ENCODE assay signal across 12 cellular contexts in genomic region chr7:120731276-120731675, GRCh38.
DNase-seq lines count a peak whose midpoint lies in the region.
"Had no signal": no experiment of that assay in that cellular context is flagged by ENCODE, and none has a peak within 500 bp of the region (broad histone marks: within the 10 kb centered on the region; RNA-seq: fewer than 3 reads in every experiment).

No MANE protein-coding gene starts in this region.

- H3K14ac ChIP-seq in neuronal stem cell (ENCODE audit: low read length), result no peak overlapping the region

- H3K36me3 ChIP-seq in neuronal stem cell (replicated peaks in 1 of 2; ENCODE audit: control insufficient read depth in 2 of 2, insufficient read depth in 2 of 2, low read length in 2 of 2), result no peaks in the 10 kb centered on the region
- H3K36me3 ChIP-seq: BLaER1 treated with 17β-estradiol and CSF1 and Interleukin-3, amounts not matched to agents 10 nM and 100 nM; HAP-1 had no signal

- no peak overlapping the region for H2BK15ac ChIP-seq in neuronal stem cell (ENCODE audit: low read length)

- H2AFZ ChIP-seq in neuronal stem cell (ENCODE audit: low read length), result peak overlapping the region; percentile 32
- H2AFZ ChIP-seq: GM23248 had no signal

- no peak overlapping the region for H2BK120ac ChIP-seq in neuronal stem cell (ENCODE audit: low read depth, low read length)

- no peak overlapping the region for H3K4me2 ChIP-seq in neuronal stem cell (ENCODE audit: insufficient read depth, low read length, poor library complexity, severe bottlenecking)
- H3K4me2 ChIP-seq: BLaER1 treated with 17β-estradiol and CSF1 and Interleukin-3, amounts not matched to agents 10 nM and 100 nM had no signal

- no peak overlapping the region for H3K4ac ChIP-seq in neuronal stem cell (ENCODE audit: low read length)

- no peak overlapping the region for H2BK12ac ChIP-seq in neuronal stem cell (ENCODE audit: low read length)

- no peak overlapping the region for H2AK5ac ChIP-seq in neuronal stem cell (ENCODE audit: low read depth, low read length)

- no peaks in the 10 kb centered on the region for H3K27me3 ChIP-seq in neuronal stem cell (ENCODE audit: control insufficient read depth in 3 of 3, insufficient read depth in 3 of 3, low read depth in 1 of 3, low read length in 3 of 3)
- H3K27me3 ChIP-seq: BLaER1 treated with 17β-estradiol and CSF1 and Interleukin-3, amounts not matched to agents 10 nM and 100 nM had no signal

- in situ Hi-C loops in G401 (cut with HindIII; ENCODE audit: low sequenced_read_pairs), result no loop called here

- H3K23ac ChIP-seq in neuronal stem cell (ENCODE audit: low read depth, low read length, poor library complexity), result no peak overlapping the region

- no peak overlapping the region for H4K8ac ChIP-seq in neuronal stem cell (ENCODE audit: low read depth, low read length)

- no peaks in the 10 kb centered on the region for H3K9me3 ChIP-seq in neuronal stem cell (replicated peaks in 1 of 2; ENCODE audit: control insufficient read depth in 2 of 2, insufficient read depth in 1 of 2, low read depth in 1 of 2, low read length in 2 of 2)
- H3K9me3 ChIP-seq: BLaER1 treated with 17β-estradiol and CSF1 and Interleukin-3, amounts not matched to agents 10 nM and 100 nM; HAP-1 had no signal

- no peak overlapping the region for H2BK5ac ChIP-seq in neuronal stem cell (ENCODE audit: low read length)

- DNase-seq in DMS 273 (lab: John Stamatoyannopoulos, UW; ENCODE audit: unreplicated experiment) (peak; percentile 49), G401 (ENCODE audit: low spot score) (peak; percentile 98), cerebellar cortex (ENCODE audit: low spot score) (peak; percentile 98), neuronal stem cell (ENCODE audit: low spot score) (no peak), NCI-H2171 treated with DMSO at 0.1 percent for 48 hours (lab: John Stamatoyannopoulos, UW) (no peak), NCI-H345 treated with DMSO at 0.1 percent for 48 hours (lab: John Stamatoyannopoulos, UW; ENCODE audit: unreplicated experiment) (no peak)
- DNase-seq: Calu3; CD8-positive, alpha-beta T cell; GDM1; GM23248 had no signal

- H4K91ac ChIP-seq in neuronal stem cell (ENCODE audit: low read depth, low read length, poor library complexity), result no peak overlapping the region

- H3K4me3 ChIP-seq in neuronal stem cell (ENCODE audit: low read length in 2 of 2), result no peak overlapping the region
- H3K4me3 ChIP-seq: BLaER1 treated with 17β-estradiol and CSF1 and Interleukin-3, amounts not matched to agents 10 nM and 100 nM; GM23248; HAP-1 had no signal

- H3K4me1 ChIP-seq in neuronal stem cell (ENCODE audit: control insufficient read depth in 2 of 2, insufficient read depth in 1 of 2, low read depth in 1 of 2, low read length in 2 of 2), result peaks cover 0 to 2% of the 10 kb centered on the region in 2 donors
- H3K4me1 ChIP-seq: HAP-1 had no signal

- H3K18ac ChIP-seq in neuronal stem cell (ENCODE audit: low read length), result no peak overlapping the region

- no peak overlapping the region for H3K9ac ChIP-seq in neuronal stem cell (ENCODE audit: low read depth, low read length, poor library complexity)
- H3K9ac ChIP-seq: BLaER1 treated with 17β-estradiol and CSF1 and Interleukin-3, amounts not matched to agents 10 nM and 100 nM; GM23248 had no signal

- H3K27ac ChIP-seq in neuronal stem cell (replicated peaks; ENCODE audit: low read length), result no peak overlapping the region
- H3K27ac ChIP-seq: BLaER1 treated with 17β-estradiol and CSF1 and Interleukin-3, amounts not matched to agents 10 nM and 100 nM; GM23248 had no signal

- no peaks in the 10 kb centered on the region for H3K79me1 ChIP-seq in neuronal stem cell (ENCODE audit: low read depth, low read length)

Comparison
In these comparisons a context has a peak if more than half of its experiments do, and no peak if none do; other contexts are left out.
1. DNase-seq: peak in DMS 273 (single experiment), G401 (single experiment) and cerebellar cortex (single experiment); none in neuronal stem cell (single experiment), NCI-H2171 treated with DMSO at 0.1 percent for 48 hours (single experiment) and NCI-H345 treated with DMSO at 0.1 percent for 48 hours (single experiment).